1 cellular context compared by ENCODE assay signal in the genomic region with DNA sequence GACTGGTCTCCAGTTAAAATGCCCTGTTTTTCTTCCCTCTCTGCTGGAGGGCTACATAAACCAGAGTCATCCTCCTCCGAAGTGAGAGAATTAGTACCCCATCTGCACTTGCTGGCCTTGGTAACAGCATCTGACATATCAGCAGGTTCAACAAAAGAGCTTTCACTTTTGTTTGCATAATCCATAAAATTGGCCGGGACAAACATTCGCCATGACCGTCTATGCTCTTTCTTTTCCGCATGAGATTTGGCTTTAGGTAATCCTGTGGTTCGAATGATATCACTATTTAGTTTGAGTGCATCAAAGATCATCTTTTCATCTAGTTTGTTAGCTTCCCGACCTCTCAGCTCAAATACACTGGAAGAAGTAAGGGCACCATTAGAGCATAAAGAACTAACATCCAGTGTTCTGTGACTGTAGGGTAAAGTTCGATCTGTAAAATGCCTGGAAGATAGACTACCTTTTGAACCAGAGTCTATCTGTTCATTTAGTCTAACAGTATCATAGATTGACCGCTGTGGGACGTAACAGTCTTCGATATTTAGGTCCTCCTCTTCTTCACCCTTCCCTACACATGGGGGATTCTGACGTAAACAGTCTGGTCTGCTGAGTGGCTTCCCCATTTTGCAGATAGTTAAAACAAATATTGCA.
TF ChIP-seq lines count a peak whose summit lies in the region.

No MANE protein-coding gene starts in this region.

TF ChIP-seq in HepG2, 621 proteins besides CTCF, POLR2A, EP300 and RAD21 (continued from another document and continues in another):
- TF ChIP-seq, protein P1, sequence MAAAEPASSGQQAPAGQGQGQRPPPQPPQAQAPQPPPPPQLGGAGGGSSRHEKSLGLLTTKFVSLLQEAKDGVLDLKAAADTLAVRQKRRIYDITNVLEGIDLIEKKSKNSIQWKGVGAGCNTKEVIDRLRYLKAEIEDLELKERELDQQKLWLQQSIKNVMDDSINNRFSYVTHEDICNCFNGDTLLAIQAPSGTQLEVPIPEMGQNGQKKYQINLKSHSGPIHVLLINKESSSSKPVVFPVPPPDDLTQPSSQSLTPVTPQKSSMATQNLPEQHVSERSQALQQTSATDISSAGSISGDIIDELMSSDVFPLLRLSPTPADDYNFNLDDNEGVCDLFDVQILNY (CRISPR knock-in tag; conservative IDR thresholded peaks at IDR 0.05): no peak
- TF ChIP-seq SIN3B (IDR thresholded peaks at IDR 0.05; ENCODE audit: low read length): no peak
- TF ChIP-seq HDAC2 (CRISPR knock-in tag; IDR thresholded peaks at IDR 0.05): peak; percentile 20; the same call in 1 of the 2 replicates
- 0 out of 2 replicates have a peak, but pooled peaks have one; percentile 44 for TF ChIP-seq SALL2 (CRISPR knock-in tag; IDR thresholded peaks at IDR 0.05)
- TF ChIP-seq ZNF33B (CRISPR knock-in tag; IDR thresholded peaks at IDR 0.05): no peak
- TF ChIP-seq PITX1 (CRISPR knock-in tag; IDR thresholded peaks at IDR 0.05): peak; percentile 51; the same call in 1 of the 2 replicates
- peak; percentile 36 for TF ChIP-seq TEAD3 (CRISPR knock-in tag; optimal IDR thresholded peaks at IDR 0.05; ENCODE audit: borderline replicate concordance)
- TF ChIP-seq RELA (CRISPR knock-in tag; IDR thresholded peaks at IDR 0.05): no peak
- 0 out of 2 replicates have a peak, but pooled peaks have one; percentile 15 for TF ChIP-seq FOSL2 (CRISPR knock-in tag; IDR thresholded peaks at IDR 0.05)
- TF ChIP-seq CEBPG (CRISPR knock-in tag; IDR thresholded peaks at IDR 0.05): peak; percentile 67
- TF ChIP-seq ZFP82 (CRISPR knock-in tag; IDR thresholded peaks at IDR 0.05; ENCODE audit: borderline replicate concordance): no peak
- no peak for TF ChIP-seq FOXK1 (CRISPR knock-in tag; IDR thresholded peaks at IDR 0.05; ENCODE audit: borderline replicate concordance, low read depth)
- TF ChIP-seq ZNF550 (CRISPR knock-in tag; IDR thresholded peaks at IDR 0.05; ENCODE audit: borderline replicate concordance): no peak
- TF ChIP-seq, protein P2, sequence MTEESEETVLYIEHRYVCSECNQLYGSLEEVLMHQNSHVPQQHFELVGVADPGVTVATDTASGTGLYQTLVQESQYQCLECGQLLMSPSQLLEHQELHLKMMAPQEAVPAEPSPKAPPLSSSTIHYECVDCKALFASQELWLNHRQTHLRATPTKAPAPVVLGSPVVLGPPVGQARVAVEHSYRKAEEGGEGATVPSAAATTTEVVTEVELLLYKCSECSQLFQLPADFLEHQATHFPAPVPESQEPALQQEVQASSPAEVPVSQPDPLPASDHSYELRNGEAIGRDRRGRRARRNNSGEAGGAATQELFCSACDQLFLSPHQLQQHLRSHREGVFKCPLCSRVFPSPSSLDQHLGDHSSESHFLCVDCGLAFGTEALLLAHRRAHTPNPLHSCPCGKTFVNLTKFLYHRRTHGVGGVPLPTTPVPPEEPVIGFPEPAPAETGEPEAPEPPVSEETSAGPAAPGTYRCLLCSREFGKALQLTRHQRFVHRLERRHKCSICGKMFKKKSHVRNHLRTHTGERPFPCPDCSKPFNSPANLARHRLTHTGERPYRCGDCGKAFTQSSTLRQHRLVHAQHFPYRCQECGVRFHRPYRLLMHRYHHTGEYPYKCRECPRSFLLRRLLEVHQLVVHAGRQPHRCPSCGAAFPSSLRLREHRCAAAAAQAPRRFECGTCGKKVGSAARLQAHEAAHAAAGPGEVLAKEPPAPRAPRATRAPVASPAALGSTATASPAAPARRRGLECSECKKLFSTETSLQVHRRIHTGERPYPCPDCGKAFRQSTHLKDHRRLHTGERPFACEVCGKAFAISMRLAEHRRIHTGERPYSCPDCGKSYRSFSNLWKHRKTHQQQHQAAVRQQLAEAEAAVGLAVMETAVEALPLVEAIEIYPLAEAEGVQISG (CRISPR knock-in tag; IDR thresholded peaks at IDR 0.05): 0 out of 2 replicates have a peak, but pooled peaks have one; percentile 18
- no peak for TF ChIP-seq SRSF1 (optimal IDR thresholded peaks at IDR 0.05; ENCODE audit: low read depth, low read length)
- TF ChIP-seq, protein P3, sequence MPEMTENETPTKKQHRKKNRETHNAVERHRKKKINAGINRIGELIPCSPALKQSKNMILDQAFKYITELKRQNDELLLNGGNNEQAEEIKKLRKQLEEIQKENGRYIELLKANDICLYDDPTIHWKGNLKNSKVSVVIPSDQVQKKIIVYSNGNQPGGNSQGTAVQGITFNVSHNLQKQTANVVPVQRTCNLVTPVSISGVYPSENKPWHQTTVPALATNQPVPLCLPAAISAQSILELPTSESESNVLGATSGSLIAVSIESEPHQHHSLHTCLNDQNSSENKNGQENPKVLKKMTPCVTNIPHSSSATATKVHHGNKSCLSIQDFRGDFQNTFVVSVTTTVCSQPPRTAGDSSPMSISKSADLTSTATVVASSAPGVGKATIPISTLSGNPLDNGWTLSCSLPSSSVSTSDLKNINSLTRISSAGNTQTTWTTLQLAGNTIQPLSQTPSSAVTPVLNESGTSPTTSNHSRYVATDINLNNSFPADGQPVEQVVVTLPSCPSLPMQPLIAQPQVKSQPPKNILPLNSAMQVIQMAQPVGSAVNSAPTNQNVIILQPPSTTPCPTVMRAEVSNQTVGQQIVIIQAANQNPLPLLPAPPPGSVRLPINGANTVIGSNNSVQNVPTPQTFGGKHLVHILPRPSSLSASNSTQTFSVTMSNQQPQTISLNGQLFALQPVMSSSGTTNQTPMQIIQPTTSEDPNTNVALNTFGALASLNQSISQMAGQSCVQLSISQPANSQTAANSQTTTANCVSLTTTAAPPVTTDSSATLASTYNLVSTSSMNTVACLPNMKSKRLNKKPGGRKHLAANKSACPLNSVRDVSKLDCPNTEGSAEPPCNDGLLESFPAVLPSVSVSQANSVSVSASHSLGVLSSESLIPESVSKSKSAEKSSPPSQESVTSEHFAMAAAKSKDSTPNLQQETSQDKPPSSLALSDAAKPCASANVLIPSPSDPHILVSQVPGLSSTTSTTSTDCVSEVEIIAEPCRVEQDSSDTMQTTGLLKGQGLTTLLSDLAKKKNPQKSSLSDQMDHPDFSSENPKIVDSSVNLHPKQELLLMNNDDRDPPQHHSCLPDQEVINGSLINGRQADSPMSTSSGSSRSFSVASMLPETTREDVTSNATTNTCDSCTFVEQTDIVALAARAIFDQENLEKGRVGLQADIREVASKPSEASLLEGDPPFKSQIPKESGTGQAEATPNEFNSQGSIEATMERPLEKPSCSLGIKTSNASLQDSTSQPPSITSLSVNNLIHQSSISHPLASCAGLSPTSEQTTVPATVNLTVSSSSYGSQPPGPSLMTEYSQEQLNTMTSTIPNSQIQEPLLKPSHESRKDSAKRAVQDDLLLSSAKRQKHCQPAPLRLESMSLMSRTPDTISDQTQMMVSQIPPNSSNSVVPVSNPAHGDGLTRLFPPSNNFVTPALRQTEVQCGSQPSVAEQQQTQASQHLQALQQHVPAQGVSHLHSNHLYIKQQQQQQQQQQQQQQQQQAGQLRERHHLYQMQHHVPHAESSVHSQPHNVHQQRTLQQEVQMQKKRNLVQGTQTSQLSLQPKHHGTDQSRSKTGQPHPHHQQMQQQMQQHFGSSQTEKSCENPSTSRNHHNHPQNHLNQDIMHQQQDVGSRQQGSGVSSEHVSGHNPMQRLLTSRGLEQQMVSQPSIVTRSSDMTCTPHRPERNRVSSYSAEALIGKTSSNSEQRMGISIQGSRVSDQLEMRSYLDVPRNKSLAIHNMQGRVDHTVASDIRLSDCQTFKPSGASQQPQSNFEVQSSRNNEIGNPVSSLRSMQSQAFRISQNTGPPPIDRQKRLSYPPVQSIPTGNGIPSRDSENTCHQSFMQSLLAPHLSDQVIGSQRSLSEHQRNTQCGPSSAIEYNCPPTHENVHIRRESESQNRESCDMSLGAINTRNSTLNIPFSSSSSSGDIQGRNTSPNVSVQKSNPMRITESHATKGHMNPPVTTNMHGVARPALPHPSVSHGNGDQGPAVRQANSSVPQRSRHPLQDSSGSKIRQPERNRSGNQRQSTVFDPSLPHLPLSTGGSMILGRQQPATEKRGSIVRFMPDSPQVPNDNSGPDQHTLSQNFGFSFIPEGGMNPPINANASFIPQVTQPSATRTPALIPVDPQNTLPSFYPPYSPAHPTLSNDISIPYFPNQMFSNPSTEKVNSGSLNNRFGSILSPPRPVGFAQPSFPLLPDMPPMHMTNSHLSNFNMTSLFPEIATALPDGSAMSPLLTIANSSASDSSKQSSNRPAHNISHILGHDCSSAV (CRISPR knock-in tag; IDR thresholded peaks at IDR 0.05; ENCODE audit: borderline replicate concordance): no peak
- TF ChIP-seq SAFB2 (CRISPR knock-in tag; IDR thresholded peaks at IDR 0.05; ENCODE audit: borderline replicate concordance, low read depth): no peak
- TF ChIP-seq ZFP36 (IDR thresholded peaks at IDR 0.05; ENCODE audit: borderline replicate concordance, low read depth, low read length, partially characterized antibody): no peak
- no peak for TF ChIP-seq GABPA (IDR thresholded peaks at IDR 0.05; ENCODE audit: low read depth, low read length)
- no peak for TF ChIP-seq GABPA (CRISPR knock-in tag; IDR thresholded peaks at IDR 0.05; ENCODE audit: low read depth)
- no peak for TF ChIP-seq FOXC1 (CRISPR knock-in tag; IDR thresholded peaks at IDR 0.05; ENCODE audit: borderline replicate concordance)
- peak; percentile 69 for TF ChIP-seq GATAD2A (CRISPR knock-in tag; IDR thresholded peaks at IDR 0.05)
- TF ChIP-seq JUND (CRISPR knock-in tag; IDR thresholded peaks at IDR 0.05): no peak
- TF ChIP-seq BCL6 (CRISPR knock-in tag; IDR thresholded peaks at IDR 0.05): peak; percentile 22; the same call in 1 of the 2 replicates
- TF ChIP-seq, protein P4, sequence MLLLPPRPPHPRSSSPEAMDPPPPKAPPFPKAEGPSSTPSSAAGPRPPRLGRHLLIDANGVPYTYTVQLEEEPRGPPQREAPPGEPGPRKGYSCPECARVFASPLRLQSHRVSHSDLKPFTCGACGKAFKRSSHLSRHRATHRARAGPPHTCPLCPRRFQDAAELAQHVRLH (CRISPR knock-in tag; IDR thresholded peaks at IDR 0.05; ENCODE audit: borderline replicate concordance, low read depth): peak; percentile 54; the same call in 1 of the 2 replicates
- TF ChIP-seq ZNF552 (CRISPR knock-in tag; IDR thresholded peaks at IDR 0.05; ENCODE audit: borderline replicate concordance): no peak
- peak; percentile 47; the same call in 1 of the 2 replicates for TF ChIP-seq RXRB (CRISPR knock-in tag; IDR thresholded peaks at IDR 0.05; ENCODE audit: borderline replicate concordance)
- peak; percentile 75 for TF ChIP-seq TGIF2 (CRISPR knock-in tag; IDR thresholded peaks at IDR 0.05)
- TF ChIP-seq ZNF30 (CRISPR knock-in tag; IDR thresholded peaks at IDR 0.05): no peak
- TF ChIP-seq, protein P5, sequence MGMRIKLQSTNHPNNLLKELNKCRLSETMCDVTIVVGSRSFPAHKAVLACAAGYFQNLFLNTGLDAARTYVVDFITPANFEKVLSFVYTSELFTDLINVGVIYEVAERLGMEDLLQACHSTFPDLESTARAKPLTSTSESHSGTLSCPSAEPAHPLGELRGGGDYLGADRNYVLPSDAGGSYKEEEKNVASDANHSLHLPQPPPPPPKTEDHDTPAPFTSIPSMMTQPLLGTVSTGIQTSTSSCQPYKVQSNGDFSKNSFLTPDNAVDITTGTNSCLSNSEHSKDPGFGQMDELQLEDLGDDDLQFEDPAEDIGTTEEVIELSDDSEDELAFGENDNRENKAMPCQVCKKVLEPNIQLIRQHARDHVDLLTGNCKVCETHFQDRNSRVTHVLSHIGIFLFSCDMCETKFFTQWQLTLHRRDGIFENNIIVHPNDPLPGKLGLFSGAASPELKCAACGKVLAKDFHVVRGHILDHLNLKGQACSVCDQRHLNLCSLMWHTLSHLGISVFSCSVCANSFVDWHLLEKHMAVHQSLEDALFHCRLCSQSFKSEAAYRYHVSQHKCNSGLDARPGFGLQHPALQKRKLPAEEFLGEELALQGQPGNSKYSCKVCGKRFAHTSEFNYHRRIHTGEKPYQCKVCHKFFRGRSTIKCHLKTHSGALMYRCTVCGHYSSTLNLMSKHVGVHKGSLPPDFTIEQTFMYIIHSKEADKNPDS (CRISPR knock-in tag; IDR thresholded peaks at IDR 0.05): no peak; the same call in 1 of the 2 replicates
- no peak for TF ChIP-seq SOX13 (IDR thresholded peaks at IDR 0.05)
- TF ChIP-seq SOX13 (CRISPR knock-in tag; conservative IDR thresholded peaks at IDR 0.05 in 1 of 2, IDR thresholded peaks at IDR 0.05 in 1 of 2): peak in 1 of 2 experiments; percentile 71; a peak in 2 of 4 replicates
- TF ChIP-seq, protein P6, sequence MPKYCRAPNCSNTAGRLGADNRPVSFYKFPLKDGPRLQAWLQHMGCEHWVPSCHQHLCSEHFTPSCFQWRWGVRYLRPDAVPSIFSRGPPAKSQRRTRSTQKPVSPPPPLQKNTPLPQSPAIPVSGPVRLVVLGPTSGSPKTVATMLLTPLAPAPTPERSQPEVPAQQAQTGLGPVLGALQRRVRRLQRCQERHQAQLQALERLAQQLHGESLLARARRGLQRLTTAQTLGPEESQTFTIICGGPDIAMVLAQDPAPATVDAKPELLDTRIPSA (CRISPR knock-in tag; IDR thresholded peaks at IDR 0.05; ENCODE audit: borderline replicate concordance): no peak
- TF ChIP-seq HNRNPH1 (optimal IDR thresholded peaks at IDR 0.05; ENCODE audit: low read depth, low read length): no peak
- 0 out of 2 replicates have a peak, but pooled peaks have one; percentile 44 for TF ChIP-seq ZNF335 (CRISPR knock-in tag; IDR thresholded peaks at IDR 0.05)
- TF ChIP-seq ZNF33A (CRISPR knock-in tag; IDR thresholded peaks at IDR 0.05; ENCODE audit: borderline replicate concordance): no peak
- TF ChIP-seq, protein P7, sequence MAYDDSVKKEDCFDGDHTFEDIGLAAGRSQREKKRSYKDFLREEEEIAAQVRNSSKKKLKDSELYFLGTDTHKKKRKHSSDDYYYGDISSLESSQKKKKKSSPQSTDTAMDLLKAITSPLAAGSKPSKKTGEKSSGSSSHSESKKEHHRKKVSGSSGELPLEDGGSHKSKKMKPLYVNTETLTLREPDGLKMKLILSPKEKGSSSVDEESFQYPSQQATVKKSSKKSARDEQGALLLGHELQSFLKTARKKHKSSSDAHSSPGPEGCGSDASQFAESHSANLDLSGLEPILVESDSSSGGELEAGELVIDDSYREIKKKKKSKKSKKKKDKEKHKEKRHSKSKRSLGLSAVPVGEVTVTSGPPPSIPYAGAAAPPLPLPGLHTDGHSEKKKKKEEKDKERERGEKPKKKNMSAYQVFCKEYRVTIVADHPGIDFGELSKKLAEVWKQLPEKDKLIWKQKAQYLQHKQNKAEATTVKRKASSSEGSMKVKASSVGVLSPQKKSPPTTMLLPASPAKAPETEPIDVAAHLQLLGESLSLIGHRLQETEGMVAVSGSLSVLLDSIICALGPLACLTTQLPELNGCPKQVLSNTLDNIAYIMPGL (CRISPR knock-in tag; IDR thresholded peaks at IDR 0.05; ENCODE audit: borderline replicate concordance in 1 of 2, low read depth in 1 of 2): 0 out of 4 replicates have a peak, but pooled peaks of 1 of the 2 experiments have one; percentile 56
- peak; percentile 32; the same call in 1 of the 2 replicates for TF ChIP-seq MED1 (CRISPR knock-in tag; IDR thresholded peaks at IDR 0.05)
- TF ChIP-seq, protein P8, sequence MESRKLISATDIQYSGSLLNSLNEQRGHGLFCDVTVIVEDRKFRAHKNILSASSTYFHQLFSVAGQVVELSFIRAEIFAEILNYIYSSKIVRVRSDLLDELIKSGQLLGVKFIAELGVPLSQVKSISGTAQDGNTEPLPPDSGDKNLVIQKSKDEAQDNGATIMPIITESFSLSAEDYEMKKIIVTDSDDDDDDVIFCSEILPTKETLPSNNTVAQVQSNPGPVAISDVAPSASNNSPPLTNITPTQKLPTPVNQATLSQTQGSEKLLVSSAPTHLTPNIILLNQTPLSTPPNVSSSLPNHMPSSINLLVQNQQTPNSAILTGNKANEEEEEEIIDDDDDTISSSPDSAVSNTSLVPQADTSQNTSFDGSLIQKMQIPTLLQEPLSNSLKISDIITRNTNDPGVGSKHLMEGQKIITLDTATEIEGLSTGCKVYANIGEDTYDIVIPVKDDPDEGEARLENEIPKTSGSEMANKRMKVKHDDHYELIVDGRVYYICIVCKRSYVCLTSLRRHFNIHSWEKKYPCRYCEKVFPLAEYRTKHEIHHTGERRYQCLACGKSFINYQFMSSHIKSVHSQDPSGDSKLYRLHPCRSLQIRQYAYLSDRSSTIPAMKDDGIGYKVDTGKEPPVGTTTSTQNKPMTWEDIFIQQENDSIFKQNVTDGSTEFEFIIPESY (CRISPR knock-in tag; IDR thresholded peaks at IDR 0.05): no peak
- no peak for TF ChIP-seq ATRX (CRISPR knock-in tag; IDR thresholded peaks at IDR 0.05; ENCODE audit: borderline replicate concordance)
